2 cellular contexts compared by ENCODE assay signal in the genomic region with DNA sequence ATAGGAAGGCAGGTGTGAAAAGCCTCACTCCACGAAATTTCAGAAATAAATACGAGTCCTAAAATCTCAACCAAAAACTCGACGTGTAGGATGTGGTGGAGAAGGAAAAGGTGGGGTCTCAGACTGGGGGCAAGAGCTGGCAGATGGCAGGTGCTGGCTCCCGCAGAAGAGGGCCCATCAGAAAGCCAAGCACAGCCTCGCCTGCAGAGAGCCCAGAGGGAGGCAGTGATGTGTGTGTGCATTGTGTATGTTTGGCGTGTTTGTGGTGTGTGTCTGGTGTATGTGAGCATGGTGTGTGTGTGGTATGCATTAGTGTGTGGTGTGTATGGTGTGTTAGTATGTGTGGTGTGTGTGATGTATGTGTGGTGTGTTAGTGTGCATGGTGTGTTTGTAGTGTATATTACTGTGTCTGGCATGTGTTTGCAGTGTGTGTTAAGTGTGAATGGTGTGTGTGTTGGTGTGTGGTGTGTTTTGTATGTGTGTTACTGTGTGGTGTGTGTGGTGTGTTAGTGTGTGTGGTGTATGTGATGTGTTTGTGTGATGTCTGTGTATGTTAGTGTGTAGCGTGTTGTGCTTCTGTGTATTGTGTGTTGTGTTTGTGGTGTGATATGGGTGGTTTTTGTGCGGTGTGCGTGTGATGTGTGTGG.
TF ChIP-seq lines count a peak whose summit lies in the region.

No MANE protein-coding gene starts in this region.

TF ChIP-seq in HepG2, 621 proteins besides CTCF, POLR2A, EP300 and RAD21 (continues in another document):
- TF ChIP-seq ZNF761 (CRISPR knock-in tag; conservative IDR thresholded peaks at IDR 0.05) (no peak), ZBTB40 (IDR thresholded peaks at IDR 0.05) (0 out of 2 replicates have a peak, but pooled peaks have one; percentile 13), ZBTB40 (CRISPR knock-in tag; IDR thresholded peaks at IDR 0.05) (no peak), IKZF1 (IDR thresholded peaks at IDR 0.05) (0 out of 2 replicates have a peak, but pooled peaks have one; percentile 62)

TF ChIP-seq in H1, 55 proteins besides CTCF, POLR2A, EP300 and RAD21:
- TF ChIP-seq CHD1 (IDR thresholded peaks at IDR 0.05; ENCODE audit: low read depth, low read length): no peak
